In genomic region chrY:7874080-7874479, GRCh38 we compare ENCODE assay signal across 14 cellular contexts.
DNase-seq lines count a peak whose midpoint lies in the region; ATAC-seq and TF ChIP-seq lines count a peak whose summit lies in the region.
"Had no signal": no experiment of that assay in that cellular context is flagged by ENCODE, and none has a peak within 500 bp of the region (broad histone marks: within the 10 kb centered on the region; RNA-seq: fewer than 3 reads in every experiment).

No MANE protein-coding gene starts in this region.

- H3K27ac ChIP-seq in colonic mucosa, result no peak overlapping the region
- H3K27ac ChIP-seq: adrenal gland, sigmoid colon had no signal

- DNase-seq in SKM-1 (lab: John Stamatoyannopoulos, UW; ENCODE audit: unreplicated experiment) (peak; percentile 0), SKM-1 treated with dmso at 0.1 percent for 144 hours (lab: John Stamatoyannopoulos, UW; ENCODE audit: unreplicated experiment) (no peak), HS-27A (ENCODE audit: low read depth) (peak; percentile 22), choroid plexus epithelial cell (ENCODE audit: low read depth) (peak; percentile 67), putamen (ENCODE audit: low spot score) (peak; percentile 0), SK-N-DZ (ENCODE audit: low spot score) (no peak), colonic mucosa (no peak)
- DNase-seq: ACHN, adrenal gland, NCI-H1105, SIG-M5, sigmoid colon had no signal

- H3K4me3 ChIP-seq in choroid plexus epithelial cell (ENCODE audit: low read depth, low read length) (no peak overlapping the region), colonic mucosa (no peak overlapping the region)
- H3K4me3 ChIP-seq: adrenal gland, lung, sigmoid colon had no signal

- H3K27me3 ChIP-seq in colonic mucosa, result no peaks in the 10 kb centered on the region
- H3K27me3 ChIP-seq: adrenal gland, sigmoid colon had no signal

- H3K36me3 ChIP-seq in colonic mucosa, result no peaks in the 10 kb centered on the region
- H3K36me3 ChIP-seq: adrenal gland, sigmoid colon had no signal

- no peak for ATAC-seq in HG03025 (IDR thresholded peaks at IDR 0.05; ENCODE audit: low FRiP score, unreplicated experiment)

- no peak overlapping the region for H3K9ac ChIP-seq in colonic mucosa (ENCODE audit: low read depth in 2 of 2, low read length in 2 of 2)

- H3K9me3 ChIP-seq in colonic mucosa, result no peaks in the 10 kb centered on the region
- H3K9me3 ChIP-seq: adrenal gland, sigmoid colon had no signal

- intact Hi-C loops in colonic mucosa (cut with DNase I), result no loop called here

- TF ChIP-seq CTCF in choroid plexus epithelial cell (conservative IDR thresholded peaks at IDR 0.05; ENCODE audit: low read depth, low read length), result peak; percentile 57
- no peak for TF ChIP-seq CTCF in colonic mucosa (IDR thresholded peaks at IDR 0.05)

- H3K4me1 ChIP-seq in colonic mucosa, result no peaks in the 10 kb centered on the region
- H3K4me1 ChIP-seq: adrenal gland, sigmoid colon had no signal

Comparison
In these comparisons a context has a peak if more than half of its experiments do, and no peak if none do; other contexts are left out.
1. DNase-seq: peak in SKM-1 (single experiment), HS-27A (single experiment), choroid plexus epithelial cell (single experiment) and putamen (single experiment); none in SKM-1 treated with dmso at 0.1 percent for 144 hours (single experiment), SK-N-DZ (single experiment) and colonic mucosa (single experiment).